In genomic region chr5:71533614-71534013, GRCh38 we compare ENCODE assay signal across 9 cellular contexts. TPM values are rescaled to one million over a fixed set of nuclear protein-coding genes. Genes with fewer than 3 reads are reported as not detected.
DNase-seq lines count a peak whose midpoint lies in the region; ATAC-seq, FAIRE-seq and TF ChIP-seq lines count a peak whose summit lies in the region.
"Had no signal": no experiment of that assay in that cellular context is flagged by ENCODE, and none has a peak within 500 bp of the region (broad histone marks: within the 10 kb centered on the region; RNA-seq: fewer than 3 reads in every experiment).

No MANE protein-coding gene starts in this region.

- no peak for TF ChIP-seq POLR2A in esophagus muscularis mucosa (IDR thresholded peaks at IDR 0.05; ENCODE audit: low read depth)

- H3K36me3 ChIP-seq in DND-41 (ENCODE audit: insufficient read depth, low read length) = peaks cover 79% of the 10 kb centered on the region
- peaks cover 8% of the 10 kb centered on the region in 2 donors for H3K36me3 ChIP-seq in kidney (ENCODE audit: control insufficient read depth in 1 of 2, insufficient read depth in 2 of 2, low read length in 2 of 2)
- peaks cover 10 to 79% (median 29%) of the 10 kb centered on the region in 4 donors for H3K36me3 ChIP-seq in esophagus muscularis mucosa

- no peak overlapping the region for H3K4me2 ChIP-seq in DND-41 (ENCODE audit: insufficient read depth, low read length)

- FAIRE-seq in kidney (lab: Jason Lieb, UNC) = no peak

- H3K9me3 Mint-ChIP-seq in activated naive CD8-positive, alpha-beta T cell treated with anti-CD3 and anti-CD28 coated beads, Interleukin-2, amount 10 ng/mL, durations not matched to agents 7 days and 5 days = no peaks in the 10 kb centered on the region
- H3K9me3 Mint-ChIP-seq: stimulated activated naive CD8-positive, alpha-beta T cell treated with anti-CD3 and anti-CD28 coated beads, Interleukin-15, Interleukin-2, amounts not matched to agents 100 ng/mL and 50 ng/mL, for 24 hours had no signal

- TF ChIP-seq CTCF in DND-41 (IDR thresholded peaks at IDR 0.05; ENCODE audit: borderline replicate concordance, extremely low read depth, low read length, poor library complexity, severe bottlenecking) (no peak), kidney (IDR thresholded peaks at IDR 0.05; ENCODE audit: borderline replicate concordance, extremely low read depth, insufficient read depth) (no peak), esophagus muscularis mucosa (IDR thresholded peaks at IDR 0.05) (no peak)

- H3K4me1 ChIP-seq in DND-41 (ENCODE audit: insufficient read depth, low read length) = no peaks in the 10 kb centered on the region
- no peaks in the 10 kb centered on the region for H3K4me1 ChIP-seq in kidney (ENCODE audit: control insufficient read depth in 1 of 2, insufficient read depth in 1 of 2, low read depth in 1 of 2, low read length in 2 of 2)
- H3K4me1 ChIP-seq in esophagus muscularis mucosa = peaks cover 0 to 5% (median 0%) of the 10 kb centered on the region in 4 donors

- H3K9me3 ChIP-seq in DND-41 (ENCODE audit: insufficient read depth, low read length, severe bottlenecking) (no peaks in the 10 kb centered on the region), kidney (ENCODE audit: control insufficient read depth in 1 of 2, low read length in 2 of 2) (no peaks in the 10 kb centered on the region), esophagus muscularis mucosa (no peaks in the 10 kb centered on the region)

- no peak overlapping the region for H3K4me3 Mint-ChIP-seq in activated naive CD8-positive, alpha-beta T cell treated with anti-CD3 and anti-CD28 coated beads, Interleukin-2, amount 10 ng/mL, durations not matched to agents 7 days and 5 days
- H3K4me3 Mint-ChIP-seq: stimulated activated naive CD8-positive, alpha-beta T cell treated with anti-CD3 and anti-CD28 coated beads, Interleukin-15, Interleukin-2, amounts not matched to agents 100 ng/mL and 50 ng/mL, for 24 hours had no signal

- ATAC-seq in DND-41 (ENCODE audit: insufficient read depth, low read depth) (peak; percentile 71), HG03521 (IDR thresholded peaks at IDR 0.05; ENCODE audit: unreplicated experiment) (no peak)
- ATAC-seq in activated naive CD8-positive, alpha-beta T cell treated with anti-CD3 and anti-CD28 coated beads, Interleukin-2, amount 10 ng/mL, durations not matched to agents 7 days and 5 days (ENCODE audit: low read depth) = no peak

- no peak for DNase-seq in DND-41
- DNase-seq in HCEC 1CT = peak; percentile 57
- no peak for DNase-seq in activated naive CD8-positive, alpha-beta T cell treated with anti-CD3 and anti-CD28 coated beads, Interleukin-2, amount 10 ng/mL, durations not matched to agents 7 days and 5 days
- peak; percentile 44 to 52 for DNase-seq in lung microvascular endothelial cell (ENCODE audit: low read depth in 2 of 2)
- DNase-seq in NCI-H187 treated with DMSO at 0.1 percent for 48 hours (lab: John Stamatoyannopoulos, UW) = no peak
- DNase-seq in kidney = no peak
- no peak for DNase-seq in esophagus muscularis mucosa (ENCODE audit: extremely low spot score)

- no peaks in the 10 kb centered on the region for H3K79me2 ChIP-seq in DND-41 (ENCODE audit: insufficient read depth, low read length)

- POLR2A ChIA-PET in activated naive CD8-positive, alpha-beta T cell treated with anti-CD3 and anti-CD28 coated beads, Interleukin-2, amount 10 ng/mL, durations not matched to agents 7 days and 5 days (lab: Charles Lee) = no interaction called here

- H3K27me3 ChIP-seq in DND-41 (ENCODE audit: insufficient read depth, low read length, poor library complexity) (no peaks in the 10 kb centered on the region), esophagus muscularis mucosa (no peaks in the 10 kb centered on the region)

- no peak for TF ChIP-seq EP300 in esophagus muscularis mucosa (IDR thresholded peaks at IDR 0.05)

- no peak overlapping the region for H3K9ac ChIP-seq in DND-41 (ENCODE audit: low read depth, low read length)
- H3K9ac ChIP-seq in kidney (ENCODE audit: low read length in 2 of 2) = no peak overlapping the region

- no peaks in the 10 kb centered on the region for H3K27me3 Mint-ChIP-seq in activated naive CD8-positive, alpha-beta T cell treated with anti-CD3 and anti-CD28 coated beads, Interleukin-2, amount 10 ng/mL, durations not matched to agents 7 days and 5 days
- H3K27me3 Mint-ChIP-seq: stimulated activated naive CD8-positive, alpha-beta T cell treated with anti-CD3 and anti-CD28 coated beads, Interleukin-15, Interleukin-2, amounts not matched to agents 100 ng/mL and 50 ng/mL, for 24 hours had no signal

- peak overlapping the region; percentile 3 for H3K27ac Mint-ChIP-seq in activated naive CD8-positive, alpha-beta T cell treated with anti-CD3 and anti-CD28 coated beads, Interleukin-2, amount 10 ng/mL, durations not matched to agents 7 days and 5 days
- H3K27ac Mint-ChIP-seq: stimulated activated naive CD8-positive, alpha-beta T cell treated with anti-CD3 and anti-CD28 coated beads, Interleukin-15, Interleukin-2, amounts not matched to agents 100 ng/mL and 50 ng/mL, for 24 hours had no signal

- peaks cover 11% of the 10 kb centered on the region for H3K4me1 Mint-ChIP-seq in activated naive CD8-positive, alpha-beta T cell treated with anti-CD3 and anti-CD28 coated beads, Interleukin-2, amount 10 ng/mL, durations not matched to agents 7 days and 5 days

- H3K27ac ChIP-seq in DND-41 (ENCODE audit: low read length) = no peak overlapping the region
- no peak overlapping the region for H3K27ac ChIP-seq in kidney (ENCODE audit: low read depth in 2 of 2, low read length in 2 of 2)
- H3K27ac ChIP-seq in esophagus muscularis mucosa (replicated peaks in 1 of 4) = peak overlapping the region in 1 of 4 donors; percentile 9

- intact Hi-C loops in kidney (cut with DNase I) = no loop called here
- intact Hi-C loops in esophagus muscularis mucosa (cut with DNase I) = no loop called here

- H2AFZ ChIP-seq in DND-41 (ENCODE audit: low read depth, low read length) = no peak overlapping the region

- H4K20me1 ChIP-seq in DND-41 (ENCODE audit: insufficient read depth, low read length) = no peaks in the 10 kb centered on the region

- H3K36me3 Mint-ChIP-seq in activated naive CD8-positive, alpha-beta T cell treated with anti-CD3 and anti-CD28 coated beads, Interleukin-2, amount 10 ng/mL, durations not matched to agents 7 days and 5 days = peaks cover 36% of the 10 kb centered on the region

- 100% methylated on average over 1 of the region's 1 CpG for WGBS in esophagus muscularis mucosa

- no peak overlapping the region for H3K4me3 ChIP-seq in DND-41 (ENCODE audit: low read depth in 1 of 2, low read length in 2 of 2)
- no peak overlapping the region for H3K4me3 ChIP-seq in kidney (ENCODE audit: low read length in 2 of 2)
- H3K4me3 ChIP-seq in esophagus muscularis mucosa = no peak overlapping the region

RNA-seq across cellular contexts. Expression of gene MCCC2, which starts 53.5 kb away (rescaled TPM):
- 10 to 100 TPM; 37.1 to 42.6 TPM for total RNA-seq in activated naive CD8-positive, alpha-beta T cell treated with anti-CD3 and anti-CD28 coated beads, Interleukin-2, amount 10 ng/mL, durations not matched to agents 7 days and 5 days
- total RNA-seq in lung microvascular endothelial cell = 12.9 and 15.3 TPM in 2 replicates
- 61.0 TPM for total RNA-seq in kidney
- polyA plus RNA-seq in kidney (ENCODE audit: insufficient read depth, low read depth, low replicate concordance) = 57.7 TPM
- 10 to 100 TPM; 17.7 to 24.2 (median 23.7) TPM for total RNA-seq in esophagus muscularis mucosa

Comparison
In these comparisons a context has a peak if more than half of its experiments do, and no peak if none do; other contexts are left out.
1. DNase-seq: peak in HCEC 1CT (single experiment) and lung microvascular endothelial cell (2 of 2); none in DND-41 (single experiment), activated naive CD8-positive, alpha-beta T cell treated with anti-CD3 and anti-CD28 coated beads, Interleukin-2, amount 10 ng/mL, durations not matched to agents 7 days and 5 days (single experiment), NCI-H187 treated with DMSO at 0.1 percent for 48 hours (single experiment), kidney (single experiment) and esophagus muscularis mucosa (single experiment).